ENCODE assay signal across 8 cellular contexts in genomic region chr10:119025336-119025735, GRCh38. TPM values are rescaled to one million over a fixed set of nuclear protein-coding genes. Genes with fewer than 3 reads are reported as not detected.
DNase-seq lines count a peak whose midpoint lies in the region; ATAC-seq and TF ChIP-seq lines count a peak whose summit lies in the region.
"Had no signal": no experiment of that assay in that cellular context is flagged by ENCODE, and none has a peak within 500 bp of the region (broad histone marks: within the 10 kb centered on the region; RNA-seq: fewer than 3 reads in every experiment).

No MANE protein-coding gene starts in this region.

- no peaks in the 10 kb centered on the region for H3K36me3 Mint-ChIP-seq in immature natural killer cell

- WGBS in testis, 2 donors, result 57 to 61% methylated on average over 4 to 7 of the region's 7 CpGs

- DNase-seq in HK-2 (ENCODE audit: unreplicated experiment), result peak; percentile 86
- peak; percentile 96 for DNase-seq in left ventricle myocardium superior
- peak; percentile 48 for DNase-seq in testis
- no peak for DNase-seq in activated T-cell treated with anti-CD3 and anti-CD28 coated beads, Interleukin-2, amount 50 U/mL, for 1 hour
- no peak for DNase-seq in immature natural killer cell
- no peak for DNase-seq in stimulated activated CD4-positive, alpha-beta T cell treated with anti-CD3 and anti-CD28 coated beads, Interleukin-1b, Interleukin-23, amount 100 ng/mL, for 48 hours
- DNase-seq: stimulated activated naive CD4-positive, alpha-beta T cell treated with Interleukin-2 at 50 U/mL for 16 hours had no signal

- no peaks in the 10 kb centered on the region for H3K36me3 ChIP-seq in testis (ENCODE audit: low read depth, missing control alignments)

- TF ChIP-seq CTCF in VCaP (conservative IDR thresholded peaks at IDR 0.05) (no peak), testis (IDR thresholded peaks at IDR 0.05) (no peak)

- peak overlapping the region; percentile 25 for H3K27ac ChIP-seq in VCaP
- no peak overlapping the region for H3K27ac ChIP-seq in testis

- peak; percentile 76 for ATAC-seq in left ventricle myocardium superior

- intact Hi-C loops in left ventricle myocardium superior (cut with micrococcal nuclease) (no loop called here), testis (cut with DNase I; ENCODE audit: low total_unique reads) (no loop called here)

- no peaks in the 10 kb centered on the region for H3K27me3 ChIP-seq in testis

- no peaks in the 10 kb centered on the region for H3K9me3 ChIP-seq in testis

- H3K4me1 ChIP-seq in testis, result no peaks in the 10 kb centered on the region

- H3K27me3 Mint-ChIP-seq in immature natural killer cell (ENCODE audit: low read depth in 3 of 3), result peaks cover 0 to 9% (median 3%) of the 10 kb centered on the region in 3 donors

- no peak for TF ChIP-seq POLR2A in testis (IDR thresholded peaks at IDR 0.05)

- H3K4me3 Mint-ChIP-seq in immature natural killer cell, result no peak overlapping the region

- peaks cover 0 to 9% of the 10 kb centered on the region in 2 donors for H3K4me1 Mint-ChIP-seq in immature natural killer cell

- no peaks in the 10 kb centered on the region for H3K9me3 Mint-ChIP-seq in immature natural killer cell

- H3K27ac Mint-ChIP-seq in immature natural killer cell, result no peak overlapping the region

- H3K4me3 ChIP-seq in testis, result no peak overlapping the region

RNA-seq across cellular contexts. Expression of gene NANOS1, which starts 4.2 kb away (rescaled TPM):
- 8.7 TPM for total RNA-seq in left ventricle myocardium superior
- total RNA-seq in testis, result 1 to 10 TPM; 2.5 to 4.4 TPM
- polyA plus RNA-seq in testis (ENCODE audit: insufficient read depth, low read depth, low replicate concordance), result 3.8 TPM
- polyA plus RNA-seq in immature natural killer cell, result under 1 TPM in 2 of 3 donors, not detected in 1; 0.12 to 0.24 TPM

RNA-seq across cellular contexts. Expression of gene EIF3A, which starts 55.3 kb away (rescaled TPM):
- total RNA-seq in left ventricle myocardium superior (106 TPM), testis (10 to 100 TPM; 91.2 to 97.0 TPM)
- polyA plus RNA-seq in testis (ENCODE audit: insufficient read depth, low read depth, low replicate concordance) (71.1 TPM), immature natural killer cell (10 to 100 TPM; 19.9 to 61.2 (median 21.4) TPM)

Comparison
In these comparisons a context has a peak if more than half of its experiments do, and no peak if none do; other contexts are left out.
1. DNase-seq: peak in HK-2 (single experiment), left ventricle myocardium superior (single experiment) and testis (single experiment); none in activated T-cell treated with anti-CD3 and anti-CD28 coated beads, Interleukin-2, amount 50 U/mL, for 1 hour (single experiment), immature natural killer cell (0 of 3) and stimulated activated CD4-positive, alpha-beta T cell treated with anti-CD3 and anti-CD28 coated beads, Interleukin-1b, Interleukin-23, amount 100 ng/mL, for 48 hours (single experiment).